In the genomic region with DNA sequence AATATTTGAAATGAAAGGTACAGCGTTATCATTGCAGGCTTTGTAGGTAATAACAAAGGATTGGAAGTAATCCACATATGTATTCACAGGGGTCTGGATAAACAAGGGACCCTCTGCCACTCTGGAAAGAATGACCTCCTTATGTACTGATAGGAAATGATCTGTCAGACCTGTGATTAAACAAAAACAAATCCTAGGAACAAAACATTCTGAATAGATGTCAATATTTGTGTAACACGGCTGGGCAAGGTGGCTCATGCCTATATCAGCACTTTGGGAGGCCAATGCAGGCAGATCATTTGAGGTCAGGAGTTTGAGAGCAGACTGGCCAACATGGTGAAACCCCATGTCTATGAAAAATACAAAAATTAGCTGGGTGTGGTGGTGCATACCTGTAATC, we compare ENCODE assay signal across 23 cellular contexts. TPM values are rescaled to one million over a fixed set of nuclear protein-coding genes. Genes with fewer than 3 reads are reported as not detected.
DNase-seq lines count a peak whose midpoint lies in the region; ATAC-seq, FAIRE-seq and TF ChIP-seq lines count a peak whose summit lies in the region.
"Had no signal": no experiment of that assay in that cellular context is flagged by ENCODE, and none has a peak within 500 bp of the region (broad histone marks: within the 10 kb centered on the region; RNA-seq: fewer than 3 reads in every experiment).

No MANE protein-coding gene starts in this region.

- H3K9me3 ChIP-seq in body of pancreas (no peaks in the 10 kb centered on the region), right lobe of liver (no peaks in the 10 kb centered on the region)
- H3K9me3 ChIP-seq: BE2C, MG63 had no signal

- no peaks in the 10 kb centered on the region for H3K4me1 ChIP-seq in body of pancreas
- peaks cover 0 to 49% (median 19%) of the 10 kb centered on the region in 4 donors for H3K4me1 ChIP-seq in right lobe of liver
- H3K4me1 ChIP-seq: BE2C had no signal

- no peak for TF ChIP-seq CTCF in body of pancreas (IDR thresholded peaks at IDR 0.05)
- no peak for TF ChIP-seq CTCF in right lobe of liver (IDR thresholded peaks at IDR 0.05)

- 38 to 49% methylated on average over 2 of the region's 2 CpGs for WGBS in body of pancreas, 2 donors
- WGBS in right lobe of liver (ENCODE audit: insufficient coverage, low coverage, low lambda C conversion rate, missing lambda C conversion rate): 39% methylated on average over 2 of the region's 2 CpGs

- ATAC-seq in body of pancreas (peak; percentile 9), right lobe of liver (peak; percentile 29 to 63 (median 56)), GM19452 (IDR thresholded peaks at IDR 0.05; ENCODE audit: unreplicated experiment) (no peak)
- ATAC-seq: T-cell had no signal

- intact Hi-C loops in body of pancreas (cut with DNase I): no loop called here
- intact Hi-C loops in right lobe of liver (cut with DNase I): no loop called here

- peak; percentile 6 for DNase-seq in DMS53 treated with DMSO at 0.1 percent for 48 hours (lab: John Stamatoyannopoulos, UW; ENCODE audit: unreplicated experiment)
- DNase-seq in NCI-H146 (lab: John Stamatoyannopoulos, UW): peak; percentile 62
- DNase-seq in body of pancreas: peak in 1 of 4 donors; percentile 20
- DNase-seq in right lobe of liver: peak in 1 of 3 donors; percentile 70
- no peak for DNase-seq in 8988T
- no peak for DNase-seq in frontal cortex (ENCODE audit: low spot score in 2 of 2)
- DNase-seq: BE2C; CD8-positive, alpha-beta memory T cell; DMS 273 treated with DMSO at 0.1 percent for 48 hours; GM23248; H7; KBM-7; MG63; NCI-H1105 treated with DMSO at 0.1 percent for 48 hours; NCI-H1694; NCI-H2029 treated with DMSO at 0.1 percent for 48 hours; NCI-H82; RPMI8226; SHP77; T-cell had no signal

- no peak overlapping the region for H3K27ac ChIP-seq in body of pancreas
- H3K27ac ChIP-seq in right lobe of liver: peak overlapping the region; percentile 60 to 99 (median 94)
- H3K27ac ChIP-seq: GM23248 had no signal

- no peak for FAIRE-seq in frontal cortex (lab: Jason Lieb, UNC)
- FAIRE-seq: GM18507, HTR-8/SVneo had no signal

- no peaks in the 10 kb centered on the region for H3K36me3 ChIP-seq in body of pancreas (replicated peaks in 1 of 2; ENCODE audit: insufficient read depth in 1 of 2, low read depth in 2 of 2)
- H3K36me3 ChIP-seq in right lobe of liver: peaks cover 0 to 9% (median 0%) of the 10 kb centered on the region in 4 donors
- H3K36me3 ChIP-seq: BE2C had no signal

- H3K4me3 ChIP-seq in body of pancreas (no peak overlapping the region), right lobe of liver (no peak overlapping the region)
- H3K4me3 ChIP-seq: GM23248, MG63 had no signal

- H3K27me3 ChIP-seq in body of pancreas (no peaks in the 10 kb centered on the region), right lobe of liver (no peaks in the 10 kb centered on the region)
- H3K27me3 ChIP-seq: BE2C, MG63 had no signal

- TF ChIP-seq POLR2A in body of pancreas (IDR thresholded peaks at IDR 0.05) (no peak), right lobe of liver (IDR thresholded peaks at IDR 0.05) (no peak)

RNA-seq across cellular contexts. Expression of a gene that starts 42.3 kb away (rescaled TPM):
- 10 to 100 TPM; 35.0 to 45.8 TPM for total RNA-seq in body of pancreas
- total RNA-seq in right lobe of liver: 10 to 100 TPM; 24.6 to 42.5 (median 29.1) TPM
- total RNA-seq in frontal cortex: 37.5 TPM

RNA-seq across cellular contexts. Expression of a gene that starts 42.7 kb away (rescaled TPM):
- total RNA-seq in body of pancreas (1 to 10 TPM; 1.6 to 4.2 TPM), right lobe of liver (10 to 100 TPM; 13.5 to 87.6 (median 52.2) TPM), frontal cortex (44.0 TPM)

Comparison
In these comparisons a context has a peak if more than half of its experiments do, and no peak if none do; other contexts are left out.
1. DNase-seq: peak in DMS53 treated with DMSO at 0.1 percent for 48 hours (single experiment) and NCI-H146 (single experiment); none in 8988T (single experiment) and frontal cortex (0 of 2).
2. H3K27ac ChIP-seq: peak in right lobe of liver (3 of 3); none in body of pancreas (0 of 4).